ENCODE assay signal across 19 cellular contexts in the genomic region with DNA sequence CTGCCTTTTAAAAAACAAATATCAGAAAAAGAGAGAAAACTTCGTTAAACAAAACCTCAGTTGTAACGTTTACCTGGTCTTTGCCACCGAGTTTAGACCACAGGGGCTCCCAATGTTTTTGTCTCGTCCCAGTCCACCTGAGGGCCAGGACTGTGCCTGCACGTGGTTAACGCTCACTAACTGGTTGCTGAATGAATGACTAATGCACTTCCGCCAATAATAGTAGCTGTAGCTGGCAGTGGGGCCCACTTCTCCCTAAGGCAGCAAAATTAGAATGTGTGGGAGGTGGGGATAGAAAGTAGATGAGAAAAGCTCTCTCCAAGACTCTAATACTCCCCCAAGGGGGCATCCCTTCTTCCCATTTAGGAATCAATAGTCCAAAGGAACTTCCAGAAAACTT.
"Had no signal": no experiment of that assay in that cellular context is flagged by ENCODE, and none has a peak within 500 bp of the region (broad histone marks: within the 10 kb centered on the region; RNA-seq: fewer than 3 reads in every experiment).

No MANE protein-coding gene starts in this region.

- H3K27me3 ChIP-seq: colonic mucosa had no signal

- H3K4me3 ChIP-seq: colonic mucosa, left lung, suprapubic skin, transverse colon had no signal

- H3K27ac ChIP-seq: colonic mucosa, left lung, suprapubic skin, transverse colon had no signal

- H3K4me1 ChIP-seq: colonic mucosa, left lung, suprapubic skin, transverse colon had no signal

- ATAC-seq: activated CD4-positive, CD25-positive, alpha-beta regulatory T cell treated with anti-CD3 and anti-CD28 coated beads, Interleukin-2, amount 50 U/mL, for 24 hours; activated CD8-positive, alpha-beta T cell treated with anti-CD3 and anti-CD28 coated beads, Interleukin-2, amount 10 ng/mL, durations not matched to agents 7 days and 5 days; activated naive CD8-positive, alpha-beta T cell treated with anti-CD3 and anti-CD28 coated beads, Interleukin-2, amount 50 U/mL, for 24 hours; natural killer cell treated with Interleukin-12 subunit alpha and Interleukin-12 subunit beta and Interleukin-15 and Interleukin-18, amount 100 ng/mL, for 72 hours had no signal

- DNase-seq: activated CD4-positive, alpha-beta T cell treated with anti-CD3 and anti-CD28 coated beads, Interleukin-2, amount 10 ng/mL, durations not matched to agents 7 days and 5 days; activated CD8-positive, alpha-beta T cell treated with anti-CD3 and anti-CD28 coated beads, Interleukin-2, amount 10 ng/mL, durations not matched to agents 7 days and 5 days; activated naive CD4-positive, alpha-beta T cell treated with anti-CD3 and anti-CD28 coated beads, Interleukin-2, amount 10 ng/mL, durations not matched to agents 7 days and 5 days; activated naive CD8-positive, alpha-beta T cell treated with anti-CD3 and anti-CD28 coated beads, Interleukin-2, amount 50 U/mL, for 24 hours; activated T-cell treated with anti-CD3 and anti-CD28 coated beads, Interleukin-2, amount 50 U/mL, for 24 hours; colonic mucosa; erythroblast; foreskin melanocyte; glutamatergic neuron; hypothalamus; left lung; retina; stimulated activated CD4-positive, alpha-beta T cell treated with anti-CD3 and anti-CD28 coated beads, Interleukin-1b, Interleukin-23, amount 100 ng/mL, for 48 hours; stimulated activated CD8-positive, alpha-beta memory T cell treated with anti-CD3 and anti-CD28 coated beads, Interleukin-4, amount 100 ng/mL, for 48 hours; stimulated activated naive CD4-positive, alpha-beta T cell treated with Interleukin-2 at 50 U/mL for 16 hours; transverse colon had no signal

- H3K9me3 ChIP-seq: colonic mucosa, left lung, suprapubic skin, transverse colon had no signal

- H3K36me3 ChIP-seq: colonic mucosa, left lung, suprapubic skin, transverse colon had no signal
